19 cellular contexts compared by ENCODE assay signal in genomic region chr5:66629446-66629845, GRCh38.
"Had no signal": no experiment of that assay in that cellular context is flagged by ENCODE, and none has a peak within 500 bp of the region (broad histone marks: within the 10 kb centered on the region; RNA-seq: fewer than 3 reads in every experiment).

No MANE protein-coding gene starts in this region.

- H2AFZ ChIP-seq: PC-9 had no signal

- H3K27me3 ChIP-seq: MG63, Peyer's patch, SJCRH30 had no signal

- H3K4me1 ChIP-seq: Peyer's patch, SJCRH30 had no signal

- H3K4me3 ChIP-seq: MG63, PC-9, Peyer's patch, SJCRH30 had no signal

- H3K27ac ChIP-seq: PC-9, Peyer's patch, SJCRH30 had no signal

- H3K4me2 ChIP-seq: PC-9 had no signal

- H3K36me3 ChIP-seq: MG63, Peyer's patch, SJCRH30 had no signal

- DNase-seq: KBM-7, MG63, NCI-H1092, NCI-H1105 treated with DMSO at 0.1 percent for 48 hours, NCI-H1417 treated with DMSO at 0.1 percent for 48 hours, NCI-H187, NCI-H2029, NCI-H2081 treated with DMSO at 0.1 percent for 48 hours, NCI-H2171, NCI-H226, NCI-H446, NCI-H510A, NCI-H524 treated with DMSO at 0.1 percent for 48 hours, NCI-H69, NCI-H774, PC-9, Peyer's patch, SHP77 treated with DMSO at 0.1 percent for 48 hours had no signal

- H3K9me3 ChIP-seq: MG63, Peyer's patch, SJCRH30 had no signal
